In genomic region chr7:45149606-45150005, GRCh38 we compare ENCODE assay signal across 25 cellular contexts. TPM values are rescaled to one million over a fixed set of nuclear protein-coding genes. Genes with fewer than 3 reads are reported as not detected.
A peak's percentile ranks its signal among the peaks of the same experiment; 100 is the strongest.
DNase-seq lines count a peak whose midpoint lies in the region; ATAC-seq and TF ChIP-seq lines count a peak whose summit lies in the region.
"Had no signal": no experiment of that assay in that cellular context is flagged by ENCODE, and none has a peak within 500 bp of the region (broad histone marks: within the 10 kb centered on the region; RNA-seq: fewer than 3 reads in every experiment).

No MANE protein-coding gene starts in this region.

- TF ChIP-seq EP300 in suprapubic skin (IDR thresholded peaks at IDR 0.05), result no peak

- DNase-seq in activated naive CD4-positive, alpha-beta T cell treated with anti-CD3 and anti-CD28 coated beads, Interleukin-2, amount 50 U/mL, for 16 hours, result no peak
- DNase-seq in RWPE2 (ENCODE audit: low spot score), result peak; percentile 41
- peak; percentile 26 for DNase-seq in endodermal cell
- peak; percentile 15 to 35 for DNase-seq in suprapubic skin (ENCODE audit: low spot score in 2 of 2)
- no peak for DNase-seq in stimulated activated CD4-positive, alpha-beta T cell treated with anti-CD3 and anti-CD28 coated beads, Interleukin-2, amount 100 ng/mL, for 24 hours
- DNase-seq in Peyer's patch, result no peak
- no peak for DNase-seq in activated naive CD8-positive, alpha-beta T cell treated with anti-CD3 and anti-CD28 coated beads, Interleukin-2, amount 50 U/mL, for 24 hours
- DNase-seq: DMS53, GF-D8, HFFc6, Kasumi-1, NCI-H1417, NCI-H1694 treated with DMSO at 0.1 percent for 48 hours, NCI-H2081 treated with DMSO at 0.1 percent for 48 hours, NCI-H2171 treated with DMSO at 0.1 percent for 48 hours, NCI-H524 treated with DMSO at 0.1 percent for 48 hours, NCI-H82, OCI-M1, SHP77 treated with DMSO at 0.1 percent for 48 hours had no signal

- no peaks in the 10 kb centered on the region for H3K9me3 Mint-ChIP-seq in activated naive CD4-positive, alpha-beta T cell treated with anti-CD3 and anti-CD28 coated beads, Interleukin-2, amount 50 U/mL, for 24 hours
- H3K9me3 Mint-ChIP-seq in endodermal cell, result no peaks in the 10 kb centered on the region
- H3K9me3 Mint-ChIP-seq in activated naive CD8-positive, alpha-beta T cell treated with anti-CD3 and anti-CD28 coated beads, Interleukin-2, amount 50 U/mL, for 24 hours, result no peaks in the 10 kb centered on the region
- H3K9me3 Mint-ChIP-seq: CD4-positive, alpha-beta T cell; H9; HFFc6 had no signal

- no peaks in the 10 kb centered on the region for H3K4me1 Mint-ChIP-seq in activated naive CD4-positive, alpha-beta T cell treated with anti-CD3 and anti-CD28 coated beads, Interleukin-2, amount 50 U/mL, for 24 hours
- no peaks in the 10 kb centered on the region for H3K4me1 Mint-ChIP-seq in endodermal cell
- no peaks in the 10 kb centered on the region for H3K4me1 Mint-ChIP-seq in activated naive CD8-positive, alpha-beta T cell treated with anti-CD3 and anti-CD28 coated beads, Interleukin-2, amount 50 U/mL, for 24 hours
- H3K4me1 Mint-ChIP-seq: H9 had no signal

- no peaks in the 10 kb centered on the region for H3K36me3 ChIP-seq in RWPE2 (ENCODE audit: low read depth)
- H3K36me3 ChIP-seq in endodermal cell (ENCODE audit: control insufficient read depth, insufficient read depth, low read length), result no peaks in the 10 kb centered on the region
- no peaks in the 10 kb centered on the region for H3K36me3 ChIP-seq in suprapubic skin
- no peaks in the 10 kb centered on the region for H3K36me3 ChIP-seq in Peyer's patch

- H3K27ac ChIP-seq in RWPE2 (ENCODE audit: poor library complexity, severe bottlenecking) (no peak overlapping the region), endodermal cell (ENCODE audit: low read depth, low read length) (no peak overlapping the region), suprapubic skin (no peak overlapping the region), Peyer's patch (no peak overlapping the region)

- H3K9ac ChIP-seq in endodermal cell (ENCODE audit: extremely low read depth, low read length, poor library complexity, severe bottlenecking), result no peak overlapping the region

- TF ChIP-seq POLR2A in suprapubic skin (IDR thresholded peaks at IDR 0.05) (no peak), Peyer's patch (IDR thresholded peaks at IDR 0.05) (no peak)

- H3K4me1 ChIP-seq in RWPE2 (ENCODE audit: insufficient read depth, poor library complexity, severe bottlenecking) (no peaks in the 10 kb centered on the region), endodermal cell (ENCODE audit: control insufficient read depth, insufficient read depth, low read length) (no peaks in the 10 kb centered on the region), suprapubic skin (no peaks in the 10 kb centered on the region), Peyer's patch (no peaks in the 10 kb centered on the region)
- H3K4me1 ChIP-seq: Caco-2 had no signal

- H3K9me3 ChIP-seq in RWPE2 (ENCODE audit: severe bottlenecking) (no peaks in the 10 kb centered on the region), endodermal cell (ENCODE audit: control insufficient read depth, low read length) (no peaks in the 10 kb centered on the region), suprapubic skin (no peaks in the 10 kb centered on the region), Peyer's patch (no peaks in the 10 kb centered on the region)
- H3K9me3 ChIP-seq: Caco-2 had no signal

- H3K4me3 ChIP-seq in RWPE2 (ENCODE audit: severe bottlenecking), result no peak overlapping the region
- no peak overlapping the region for H3K4me3 ChIP-seq in endodermal cell (ENCODE audit: low read length)
- H3K4me3 ChIP-seq in suprapubic skin, result no peak overlapping the region
- no peak overlapping the region for H3K4me3 ChIP-seq in Peyer's patch

- no peaks in the 10 kb centered on the region for H3K36me3 Mint-ChIP-seq in activated naive CD4-positive, alpha-beta T cell treated with anti-CD3 and anti-CD28 coated beads, Interleukin-2, amount 50 U/mL, for 24 hours
- no peaks in the 10 kb centered on the region for H3K36me3 Mint-ChIP-seq in endodermal cell (ENCODE audit: low read depth)
- H3K36me3 Mint-ChIP-seq in activated naive CD8-positive, alpha-beta T cell treated with anti-CD3 and anti-CD28 coated beads, Interleukin-2, amount 50 U/mL, for 24 hours (ENCODE audit: low read depth), result no peaks in the 10 kb centered on the region

- peak overlapping the region; percentile 71 for H3K27ac Mint-ChIP-seq in activated naive CD4-positive, alpha-beta T cell treated with anti-CD3 and anti-CD28 coated beads, Interleukin-2, amount 50 U/mL, for 24 hours
- H3K27ac Mint-ChIP-seq in endodermal cell, result no peak overlapping the region
- no peak overlapping the region for H3K27ac Mint-ChIP-seq in activated naive CD8-positive, alpha-beta T cell treated with anti-CD3 and anti-CD28 coated beads, Interleukin-2, amount 50 U/mL, for 24 hours
- H3K27ac Mint-ChIP-seq: CD4-positive, alpha-beta T cell; HFFc6 had no signal

- H3K27me3 ChIP-seq in RWPE2 (ENCODE audit: insufficient read depth, poor library complexity, severe bottlenecking) (peaks cover 8% of the 10 kb centered on the region), endodermal cell (ENCODE audit: control insufficient read depth, insufficient read depth, low read length, poor library complexity, severe bottlenecking) (no peaks in the 10 kb centered on the region), suprapubic skin (peaks cover 26% of the 10 kb centered on the region), Peyer's patch (no peaks in the 10 kb centered on the region)

- TF ChIP-seq CTCF in RWPE2 (IDR thresholded peaks at IDR 0.05; ENCODE audit: poor library complexity, severe bottlenecking) (no peak), endodermal cell (conservative IDR thresholded peaks at IDR 0.05) (no peak), suprapubic skin (IDR thresholded peaks at IDR 0.05) (no peak), Peyer's patch (IDR thresholded peaks at IDR 0.05) (no peak)

- no peak overlapping the region for H3K4me3 Mint-ChIP-seq in activated naive CD4-positive, alpha-beta T cell treated with anti-CD3 and anti-CD28 coated beads, Interleukin-2, amount 50 U/mL, for 24 hours
- H3K4me3 Mint-ChIP-seq in endodermal cell, result no peak overlapping the region
- H3K4me3 Mint-ChIP-seq in activated naive CD8-positive, alpha-beta T cell treated with anti-CD3 and anti-CD28 coated beads, Interleukin-2, amount 50 U/mL, for 24 hours, result no peak overlapping the region
- H3K4me3 Mint-ChIP-seq: CD4-positive, alpha-beta T cell; H9; HFFc6 had no signal

- H3K27me3 Mint-ChIP-seq in activated naive CD4-positive, alpha-beta T cell treated with anti-CD3 and anti-CD28 coated beads, Interleukin-2, amount 50 U/mL, for 24 hours, result peaks cover 2% of the 10 kb centered on the region
- peaks cover 2% of the 10 kb centered on the region for H3K27me3 Mint-ChIP-seq in endodermal cell (ENCODE audit: insufficient read depth)
- H3K27me3 Mint-ChIP-seq in activated naive CD8-positive, alpha-beta T cell treated with anti-CD3 and anti-CD28 coated beads, Interleukin-2, amount 50 U/mL, for 24 hours, result peaks cover 7% of the 10 kb centered on the region

- 85 to 91% methylated on average over 1 to 5 of the region's 5 CpGs for WGBS in endodermal cell (ENCODE audit: insufficient coverage in 1 of 2, insufficient read length in 1 of 2), 2 experiments
- 65% methylated on average over 5 of the region's 5 CpGs for WGBS in suprapubic skin

- ATAC-seq in RWPE2 (ENCODE audit: low read depth), result no peak
- no peak for ATAC-seq in activated naive CD8-positive, alpha-beta T cell treated with anti-CD3 and anti-CD28 coated beads, Interleukin-2, amount 50 U/mL, for 24 hours

RNA-seq across cellular contexts. Expression of gene RAMP3, which starts 8.0 kb away (rescaled TPM):
- total RNA-seq in endodermal cell, result not detected
- not detected for polyA plus RNA-seq in endodermal cell (2013, experiment 1 of 2)
- polyA plus RNA-seq in endodermal cell (2013, experiment 2 of 2), result not detected
- 10 to 100 TPM; 14.4 to 62.9 (median 33.6) TPM for total RNA-seq in suprapubic skin
- 10 to 100 TPM in 3 of 4 donors, 1 to 10 TPM in 1; 8.6 to 89.1 (median 20.1) TPM for total RNA-seq in Peyer's patch
- total RNA-seq: Caco-2; CD4-positive, alpha-beta T cell; HFFc6; MCF 10A had no signal
- polyA plus RNA-seq: BJ had no signal

RNA-seq across cellular contexts. Expression of gene TBRG4, which starts 38.1 kb away (rescaled TPM):
- total RNA-seq in endodermal cell (10 to 100 TPM; 66.7 to 95.9 TPM), suprapubic skin (10 to 100 TPM; 49.9 to 82.8 (median 68.9) TPM), Peyer's patch (100 to 1,000 TPM in 3 of 4 donors, 10 to 100 TPM in 1; 75.5 to 117 (median 108) TPM)
- polyA plus RNA-seq in endodermal cell (2013, experiment 1 of 2), result 52.1 TPM
- polyA plus RNA-seq in endodermal cell (2013, experiment 2 of 2), result 54.2 TPM

Comparison
In these comparisons a context has a peak if more than half of its experiments do, and no peak if none do; other contexts are left out.
1. DNase-seq: peak in RWPE2 (single experiment), endodermal cell (single experiment) and suprapubic skin (2 of 2); none in activated naive CD4-positive, alpha-beta T cell treated with anti-CD3 and anti-CD28 coated beads, Interleukin-2, amount 50 U/mL, for 16 hours (single experiment), stimulated activated CD4-positive, alpha-beta T cell treated with anti-CD3 and anti-CD28 coated beads, Interleukin-2, amount 100 ng/mL, for 24 hours (0 of 2), Peyer's patch (0 of 3) and activated naive CD8-positive, alpha-beta T cell treated with anti-CD3 and anti-CD28 coated beads, Interleukin-2, amount 50 U/mL, for 24 hours (single experiment).
2. RNA of gene RAMP3, which starts 8.0 kb away (total RNA-seq): 14.4 to 62.9 TPM in suprapubic skin and 8.6 to 89.1 TPM in Peyer's patch; not detected in endodermal cell; every median in the first group is over 4 times any median in the second.